10 cellular contexts compared by ENCODE assay signal in genomic region chr9:127928232-127929043, GRCh38. TPM values are rescaled to one million over a fixed set of nuclear protein-coding genes. Genes with fewer than 3 reads are reported as not detected.
DNase-seq lines count a peak whose midpoint lies in the region; ATAC-seq and TF ChIP-seq lines count a peak whose summit lies in the region.
"Had no signal": no experiment of that assay in that cellular context is flagged by ENCODE, and none has a peak within 500 bp of the region (broad histone marks: within the 10 kb centered on the region; RNA-seq: fewer than 3 reads in every experiment).

No MANE protein-coding gene starts in this region.

- H3K4me1 Mint-ChIP-seq in activated CD8-positive, alpha-beta T cell treated with anti-CD3 and anti-CD28 coated beads, Interleukin-2, amount 10 ng/mL, durations not matched to agents 7 days and 5 days (ENCODE audit: low read depth), result peaks cover 53% of the 10 kb centered on the region
- peaks cover 24% of the 10 kb centered on the region for H3K4me1 Mint-ChIP-seq in activated CD8-positive, alpha-beta T cell treated with anti-CD3 and anti-CD28 coated beads for 36 hours (ENCODE audit: low read depth)

- H4K20me1 ChIP-seq in smooth muscle cell (ENCODE audit: low read depth), result no peaks in the 10 kb centered on the region

- CTCF ChIA-PET in activated CD8-positive, alpha-beta T cell treated with anti-CD3 and anti-CD28 coated beads, Interleukin-2, amount 10 ng/mL, durations not matched to agents 7 days and 5 days (lab: Charles Lee), result interaction anchor here (1.2 to 2.8 kb wide), 2 partner anchors 106 to 189 kb away, joined by 5 to 21 read pairs; no protein-coding TSS in a partner anchor
- CTCF ChIA-PET in activated CD8-positive, alpha-beta T cell treated with anti-CD3 and anti-CD28 coated beads for 36 hours (lab: Charles Lee), result interaction anchor here (1.0 to 3.0 kb wide), 4 partner anchors 14 to 193 kb away, joined by 3 to 8 read pairs (median 4); partner anchors contain the start of gene TOR2A

- intact Hi-C loops in activated CD8-positive, alpha-beta T cell treated with anti-CD3 and anti-CD28 coated beads for 36 hours (cut with micrococcal nuclease), result no loop called here

- H3K9ac ChIP-seq in smooth muscle cell (ENCODE audit: low read depth), result no peak overlapping the region

- WGBS in esophagus, 2 donors, result 40 to 42% methylated on average over 16 of the region's 16 CpGs
- 48% methylated on average over 16 of the region's 16 CpGs for WGBS in smooth muscle cell (ENCODE audit: low lambda C conversion rate)

- H3K27ac Mint-ChIP-seq in activated CD8-positive, alpha-beta T cell treated with anti-CD3 and anti-CD28 coated beads, Interleukin-2, amount 10 ng/mL, durations not matched to agents 7 days and 5 days, result peak overlapping the region; percentile 66
- H3K27ac Mint-ChIP-seq in activated CD8-positive, alpha-beta T cell treated with anti-CD3 and anti-CD28 coated beads for 36 hours, result no peak overlapping the region

- no peak for ATAC-seq in activated CD8-positive, alpha-beta T cell treated with anti-CD3 and anti-CD28 coated beads, Interleukin-2, amount 10 ng/mL, durations not matched to agents 7 days and 5 days
- no peak for ATAC-seq in activated CD8-positive, alpha-beta T cell treated with anti-CD3 and anti-CD28 coated beads for 36 hours
- ATAC-seq in HG02571 (IDR thresholded peaks at IDR 0.05; ENCODE audit: unreplicated experiment) (no peak), GM19395 (IDR thresholded peaks at IDR 0.05; ENCODE audit: unreplicated experiment) (no peak)
- ATAC-seq: SK-N-SH treated with all-trans-retinoic acid at 6 μM for 48 hours had no signal

- H3K36me3 ChIP-seq in esophagus (ENCODE audit: control insufficient read depth in 2 of 2, insufficient read depth in 2 of 2, low read length in 1 of 2) (no peaks in the 10 kb centered on the region), smooth muscle cell (ENCODE audit: low read depth) (no peaks in the 10 kb centered on the region)

- H3K4me2 ChIP-seq in smooth muscle cell, result peak overlapping the region; percentile 91

- H3K27me3 Mint-ChIP-seq in activated CD8-positive, alpha-beta T cell treated with anti-CD3 and anti-CD28 coated beads, Interleukin-2, amount 10 ng/mL, durations not matched to agents 7 days and 5 days (ENCODE audit: low read depth), result peaks cover 20% of the 10 kb centered on the region
- peaks cover 4% of the 10 kb centered on the region for H3K27me3 Mint-ChIP-seq in activated CD8-positive, alpha-beta T cell treated with anti-CD3 and anti-CD28 coated beads for 36 hours

- POLR2A ChIA-PET in activated CD8-positive, alpha-beta T cell treated with anti-CD3 and anti-CD28 coated beads, Interleukin-2, amount 10 ng/mL, durations not matched to agents 7 days and 5 days (lab: Charles Lee), result interaction anchor here (0.8 to 2.1 kb wide), 3 partner anchors 9 to 29 kb away, joined by 3 to 8 read pairs (median 3); partner anchors contain the start of genes DPM2 and ST6GALNAC6
- POLR2A ChIA-PET in activated CD8-positive, alpha-beta T cell treated with anti-CD3 and anti-CD28 coated beads for 36 hours (lab: Charles Lee), result interaction anchor here (0.5 to 1.9 kb wide), 6 partner anchors 9 to 171 kb away, joined by 3 to 13 read pairs (median 3); partner anchors contain the start of genes DPM2 and FPGS

- H3K4me1 ChIP-seq in esophagus (ENCODE audit: control insufficient read depth in 2 of 2, insufficient read depth in 2 of 2, low read length in 1 of 2), result peaks cover 5 to 19% of the 10 kb centered on the region in 2 donors
- peaks cover 18% of the 10 kb centered on the region for H3K4me1 ChIP-seq in smooth muscle cell (ENCODE audit: low read depth)

- TF ChIP-seq CTCF in activated CD8-positive, alpha-beta T cell treated with anti-CD3 and anti-CD28 coated beads for 36 hours (IDR thresholded peaks at IDR 0.05), result no peak
- no peak for TF ChIP-seq CTCF in smooth muscle cell (IDR thresholded peaks at IDR 0.05; ENCODE audit: borderline replicate concordance, insufficient read depth, poor library complexity, severe bottlenecking)

- H3K4me3 ChIP-seq in esophagus (ENCODE audit: low read depth in 1 of 2, low read length in 2 of 2), result peak overlapping the region in 1 of 2 donors; percentile 41
- H3K4me3 ChIP-seq in smooth muscle cell, result no peak overlapping the region

- peaks cover 3% of the 10 kb centered on the region for H3F3A ChIP-seq in smooth muscle cell (ENCODE audit: low read depth)

- H3K4me3 Mint-ChIP-seq in activated CD8-positive, alpha-beta T cell treated with anti-CD3 and anti-CD28 coated beads, Interleukin-2, amount 10 ng/mL, durations not matched to agents 7 days and 5 days, result peak overlapping the region; percentile 25
- H3K4me3 Mint-ChIP-seq in activated CD8-positive, alpha-beta T cell treated with anti-CD3 and anti-CD28 coated beads for 36 hours, result no peak overlapping the region

- H3K27me3 ChIP-seq in esophagus (ENCODE audit: control insufficient read depth in 1 of 2, insufficient read depth in 2 of 2, low read length in 2 of 2), result no peaks in the 10 kb centered on the region
- peaks cover 23% of the 10 kb centered on the region for H3K27me3 ChIP-seq in smooth muscle cell (ENCODE audit: low read depth)

- H3K9me3 Mint-ChIP-seq in activated CD8-positive, alpha-beta T cell treated with anti-CD3 and anti-CD28 coated beads, Interleukin-2, amount 10 ng/mL, durations not matched to agents 7 days and 5 days (ENCODE audit: insufficient read depth), result no peaks in the 10 kb centered on the region
- H3K9me3 Mint-ChIP-seq in activated CD8-positive, alpha-beta T cell treated with anti-CD3 and anti-CD28 coated beads for 36 hours, result no peaks in the 10 kb centered on the region

- peaks cover 5% of the 10 kb centered on the region for H3K36me3 Mint-ChIP-seq in activated CD8-positive, alpha-beta T cell treated with anti-CD3 and anti-CD28 coated beads, Interleukin-2, amount 10 ng/mL, durations not matched to agents 7 days and 5 days (ENCODE audit: low read depth)
- H3K36me3 Mint-ChIP-seq in activated CD8-positive, alpha-beta T cell treated with anti-CD3 and anti-CD28 coated beads for 36 hours (ENCODE audit: low read depth), result peaks cover 6% of the 10 kb centered on the region

- no peak for DNase-seq in activated CD8-positive, alpha-beta T cell treated with anti-CD3 and anti-CD28 coated beads, Interleukin-2, amount 10 ng/mL, durations not matched to agents 7 days and 5 days
- no peak for DNase-seq in activated CD8-positive, alpha-beta T cell treated with anti-CD3 and anti-CD28 coated beads for 36 hours
- peak; percentile 12 for DNase-seq in OCI-M1 (lab: John Stamatoyannopoulos, UW)
- no peak for DNase-seq in smooth muscle cell (lab: John Stamatoyannopoulos, UW; ENCODE audit: unreplicated experiment)
- no peak for DNase-seq in NCI-H345 treated with DMSO at 0.1 percent for 48 hours (lab: John Stamatoyannopoulos, UW; ENCODE audit: unreplicated experiment)
- DNase-seq: NCI-H446 treated with DMSO at 0.1 percent for 48 hours had no signal

- H2AFZ ChIP-seq in smooth muscle cell (ENCODE audit: low read depth), result no peak overlapping the region

- H3K9me3 ChIP-seq in esophagus (ENCODE audit: control insufficient read depth in 2 of 2, insufficient read depth in 1 of 2, low read depth in 1 of 2, low read length in 1 of 2) (no peaks in the 10 kb centered on the region), smooth muscle cell (replicated peaks; ENCODE audit: low read depth) (no peaks in the 10 kb centered on the region)

- no peaks in the 10 kb centered on the region for H3K79me2 ChIP-seq in smooth muscle cell (ENCODE audit: low read depth)

- H3K27ac ChIP-seq in esophagus (ENCODE audit: low read depth in 2 of 2, low read length in 1 of 2) (peak overlapping the region; percentile 28 to 44), smooth muscle cell (ENCODE audit: low read depth) (no peak overlapping the region)

RNA-seq across cellular contexts. Expression of gene PIP5KL1, which starts 2.1 kb away (rescaled TPM):
- total RNA-seq in activated CD8-positive, alpha-beta T cell treated with anti-CD3 and anti-CD28 coated beads, Interleukin-2, amount 10 ng/mL, durations not matched to agents 7 days and 5 days, result 1 to 10 TPM; 2.6 to 2.7 TPM
- 1 to 10 TPM; 1.7 to 2.5 TPM for total RNA-seq in activated CD8-positive, alpha-beta T cell treated with anti-CD3 and anti-CD28 coated beads for 36 hours
- polyA plus RNA-seq in esophagus (1 to 10 TPM; 2.7 to 4.8 TPM), smooth muscle cell (2.7 and 9.7 TPM in 2 replicates)
- 1.1 and 9.2 TPM in 2 replicates for total RNA-seq in smooth muscle cell

RNA-seq across cellular contexts. Expression of gene DPM2, which starts 9.2 kb away (rescaled TPM):
- 10 to 100 TPM; 47.9 to 53.8 TPM for total RNA-seq in activated CD8-positive, alpha-beta T cell treated with anti-CD3 and anti-CD28 coated beads, Interleukin-2, amount 10 ng/mL, durations not matched to agents 7 days and 5 days
- total RNA-seq in activated CD8-positive, alpha-beta T cell treated with anti-CD3 and anti-CD28 coated beads for 36 hours, result 10 to 100 TPM; 41.3 to 43.9 TPM
- polyA plus RNA-seq in esophagus (10 to 100 TPM; 25.2 to 28.2 TPM), smooth muscle cell (68.5 and 72.8 TPM in 2 replicates)
- 23.6 and 26.0 TPM in 2 replicates for total RNA-seq in smooth muscle cell

RNA-seq across cellular contexts. Expression of gene ST6GALNAC4, which starts 11.6 kb away (rescaled TPM):
- 10 to 100 TPM; 37.0 to 39.7 TPM for total RNA-seq in activated CD8-positive, alpha-beta T cell treated with anti-CD3 and anti-CD28 coated beads, Interleukin-2, amount 10 ng/mL, durations not matched to agents 7 days and 5 days
- 10 to 100 TPM; 34.3 to 34.9 TPM for total RNA-seq in activated CD8-positive, alpha-beta T cell treated with anti-CD3 and anti-CD28 coated beads for 36 hours
- polyA plus RNA-seq in esophagus, result 10 to 100 TPM in 1 of 2 donors, 1 to 10 TPM in 1; 4.6 to 15.3 TPM
- total RNA-seq in smooth muscle cell, result 5.3 and 22.5 TPM in 2 replicates
- 12.1 and 13.6 TPM in 2 replicates for polyA plus RNA-seq in smooth muscle cell

RNA-seq across cellular contexts. Expression of gene ST6GALNAC6, which starts 29.0 kb away (rescaled TPM):
- 10 to 100 TPM; 68.6 to 77.6 TPM for total RNA-seq in activated CD8-positive, alpha-beta T cell treated with anti-CD3 and anti-CD28 coated beads, Interleukin-2, amount 10 ng/mL, durations not matched to agents 7 days and 5 days
- total RNA-seq in activated CD8-positive, alpha-beta T cell treated with anti-CD3 and anti-CD28 coated beads for 36 hours, result 10 to 100 TPM; 36.9 to 38.8 TPM
- polyA plus RNA-seq in esophagus (10 to 100 TPM; 21.8 to 23.6 TPM), smooth muscle cell (48.8 and 65.8 TPM in 2 replicates)
- total RNA-seq in smooth muscle cell, result 34.3 and 36.4 TPM in 2 replicates

RNA-seq across cellular contexts. Expression of gene AK1, which starts 51.0 kb away (rescaled TPM):
- 10 to 100 TPM; 22.4 to 30.4 TPM for total RNA-seq in activated CD8-positive, alpha-beta T cell treated with anti-CD3 and anti-CD28 coated beads, Interleukin-2, amount 10 ng/mL, durations not matched to agents 7 days and 5 days
- 10 to 100 TPM; 12.1 to 14.8 TPM for total RNA-seq in activated CD8-positive, alpha-beta T cell treated with anti-CD3 and anti-CD28 coated beads for 36 hours
- 10 to 100 TPM; 51.7 to 68.4 TPM for polyA plus RNA-seq in esophagus
- total RNA-seq in smooth muscle cell, result 22.2 and 52.4 TPM in 2 replicates
- polyA plus RNA-seq in smooth muscle cell, result 97.8 and 115 TPM in 2 replicates
